8 cellular contexts compared by ENCODE assay signal in genomic region chr19:58387338-58388174, GRCh38. TPM values are rescaled to one million over a fixed set of nuclear protein-coding genes. Genes with fewer than 3 reads are reported as not detected.
A peak's percentile ranks its signal among the peaks of the same experiment; 100 is the strongest.
DNase-seq lines count a peak whose midpoint lies in the region; ATAC-seq and TF ChIP-seq lines count a peak whose summit lies in the region.

No MANE protein-coding gene starts in this region.

- H3K27me3 Mint-ChIP-seq in CD4-positive, alpha-beta T cell: no peaks in the 10 kb centered on the region
- H3K27me3 Mint-ChIP-seq in IgD-negative memory B cell (no peaks in the 10 kb centered on the region), brain (peaks cover 7% of the 10 kb centered on the region)

- no peaks in the 10 kb centered on the region for H3K9me3 Mint-ChIP-seq in CD4-positive, alpha-beta T cell
- no peaks in the 10 kb centered on the region for H3K9me3 Mint-ChIP-seq in IgD-negative memory B cell
- H3K9me3 Mint-ChIP-seq in brain: peaks cover 0 to 3% (median 0%) of the 10 kb centered on the region in 5 experiments

- ATAC-seq in CD4-positive, alpha-beta T cell (ENCODE audit: poor library complexity): no peak

- POLR2A ChIA-PET in CD4-positive, alpha-beta T cell (lab: Charles Lee): interaction anchor here (1.1 to 2.3 kb wide), 7 partner anchors 21 to 204 kb away, joined by 3 to 7 read pairs (median 3); partner anchors contain the start of genes ERVK3-1, ZNF132, ZNF274 and ZNF324B

- H3K4me1 ChIP-seq in mononuclear cell (ENCODE audit: insufficient read depth, low read length): peaks cover 29% of the 10 kb centered on the region

- CTCF ChIA-PET in CD4-positive, alpha-beta T cell (lab: Charles Lee): no interaction called here

- no peak for TF ChIP-seq CTCF in CD4-positive, alpha-beta T cell (IDR thresholded peaks at IDR 0.05)
- TF ChIP-seq CTCF in brain (conservative IDR thresholded peaks at IDR 0.05): no peak

- H3K36me3 Mint-ChIP-seq in CD4-positive, alpha-beta T cell (ENCODE audit: low read depth): peaks cover 49% of the 10 kb centered on the region
- peaks cover 12% of the 10 kb centered on the region for H3K36me3 Mint-ChIP-seq in IgD-negative memory B cell
- peaks cover 44% of the 10 kb centered on the region for H3K36me3 Mint-ChIP-seq in brain

- H3K27ac Mint-ChIP-seq in CD4-positive, alpha-beta T cell: peak overlapping the region; percentile 98
- H3K27ac Mint-ChIP-seq in IgD-negative memory B cell (peak overlapping the region; percentile 95 to 99 (median 95)), brain (peak overlapping the region; percentile 99 to 100 (median 99))

- no peaks in the 10 kb centered on the region for H3K9me3 ChIP-seq in CD4-positive, alpha-beta T cell (ENCODE audit: control insufficient read depth, low read length)
- no peaks in the 10 kb centered on the region for H3K9me3 ChIP-seq in mononuclear cell (ENCODE audit: low read depth, low read length)

- peaks cover 42% of the 10 kb centered on the region for H3K4me1 Mint-ChIP-seq in CD4-positive, alpha-beta T cell (ENCODE audit: low read depth)
- peaks cover 16 to 27% (median 25%) of the 10 kb centered on the region in 3 donors for H3K4me1 Mint-ChIP-seq in IgD-negative memory B cell
- H3K4me1 Mint-ChIP-seq in brain: peaks cover 50% of the 10 kb centered on the region

- peak overlapping the region; percentile 99 for H3K4me3 Mint-ChIP-seq in CD4-positive, alpha-beta T cell
- H3K4me3 Mint-ChIP-seq in IgD-negative memory B cell: peak overlapping the region; percentile 90 to 99 (median 95)
- peak overlapping the region; percentile 95 to 97 (median 96) for H3K4me3 Mint-ChIP-seq in brain

- peak overlapping the region; percentile 93 for H3K27ac ChIP-seq in CD4-positive, alpha-beta T cell (ENCODE audit: low read depth, low read length)

- H3K27me3 ChIP-seq in CD4-positive, alpha-beta T cell (ENCODE audit: control insufficient read depth, insufficient read depth, low read length): no peaks in the 10 kb centered on the region
- no peaks in the 10 kb centered on the region for H3K27me3 ChIP-seq in mononuclear cell (ENCODE audit: insufficient read depth, low read length)

- intact Hi-C loops in CD4-positive, alpha-beta T cell (cut with DNase I, micrococcal nuclease): loop anchor here (1.0 to 5.0 kb wide), 7 partner anchors 14 to 205 kb away; partner anchors contain the start of genes ZNF132 (in 2 of the 2), ERVK3-1 (in 1 of the 2), ZNF274 (in 1 of the 2) and ZNF324 (in 1 of the 2)

- no peak for DNase-seq in CD4-positive, alpha-beta T cell
- no peak for DNase-seq in NCI-H82 treated with DMSO at 0.1 percent for 48 hours (lab: John Stamatoyannopoulos, UW; ENCODE audit: unreplicated experiment)
- no peak for DNase-seq in AG08395 (ENCODE audit: low spot score)
- DNase-seq in midbrain (lab: John Stamatoyannopoulos, UW): no peak
- DNase-seq in hepatic stellate cell (ENCODE audit: low spot score): no peak

- H3K4me3 ChIP-seq in mononuclear cell (ENCODE audit: low read length): peak overlapping the region; percentile 82

RNA-seq across cellular contexts. Expression of gene RPS5, which starts 0.5 kb away (rescaled TPM):
- 1,000 to 10,000 TPM; 1,619 to 1,646 TPM for total RNA-seq in CD4-positive, alpha-beta T cell
- polyA plus RNA-seq in IgD-negative memory B cell: 1,545 TPM
- 1,967 TPM for polyA plus RNA-seq in brain (ENCODE audit: insufficient read depth, low read depth, low replicate concordance)
- 1,513 TPM for total RNA-seq in mononuclear cell

RNA-seq across cellular contexts. Expression of gene ZNF837, which starts 6.7 kb away (rescaled TPM):
- total RNA-seq in CD4-positive, alpha-beta T cell: 1 to 10 TPM in 1 of 2 experiments, under 1 TPM in 1; 0.71 to 1.0 TPM
- polyA plus RNA-seq in IgD-negative memory B cell: 8.0 TPM
- 1.4 TPM for polyA plus RNA-seq in brain (ENCODE audit: insufficient read depth, low read depth, low replicate concordance)
- 0.84 TPM for total RNA-seq in mononuclear cell

RNA-seq across cellular contexts. Expression of gene RNF225, which starts 7.9 kb away (rescaled TPM):
- total RNA-seq in CD4-positive, alpha-beta T cell: under 1 TPM in 1 of 2 experiments, not detected in 1; 0.55 TPM
- not detected for polyA plus RNA-seq in IgD-negative memory B cell
- not detected for polyA plus RNA-seq in brain (ENCODE audit: insufficient read depth, low read depth, low replicate concordance)
- 0.42 TPM for total RNA-seq in mononuclear cell

RNA-seq across cellular contexts. Expression of gene ZNF584, which starts 20.9 kb away (rescaled TPM):
- total RNA-seq in CD4-positive, alpha-beta T cell: 1 to 10 TPM; 1.7 to 1.8 TPM
- 3.5 TPM for polyA plus RNA-seq in IgD-negative memory B cell
- 5.8 TPM for polyA plus RNA-seq in brain (ENCODE audit: insufficient read depth, low read depth, low replicate concordance)
- 1.3 TPM for total RNA-seq in mononuclear cell

RNA-seq across cellular contexts. Expression of gene ZNF497, which starts 25.0 kb away (rescaled TPM):
- total RNA-seq in CD4-positive, alpha-beta T cell: under 1 TPM; 0.28 to 0.55 TPM
- polyA plus RNA-seq in IgD-negative memory B cell (2.1 TPM), brain (ENCODE audit: insufficient read depth, low read depth, low replicate concordance) (2.5 TPM)
- total RNA-seq in mononuclear cell: 0.31 TPM
